29 cellular contexts compared by ENCODE assay signal in the genomic region with DNA sequence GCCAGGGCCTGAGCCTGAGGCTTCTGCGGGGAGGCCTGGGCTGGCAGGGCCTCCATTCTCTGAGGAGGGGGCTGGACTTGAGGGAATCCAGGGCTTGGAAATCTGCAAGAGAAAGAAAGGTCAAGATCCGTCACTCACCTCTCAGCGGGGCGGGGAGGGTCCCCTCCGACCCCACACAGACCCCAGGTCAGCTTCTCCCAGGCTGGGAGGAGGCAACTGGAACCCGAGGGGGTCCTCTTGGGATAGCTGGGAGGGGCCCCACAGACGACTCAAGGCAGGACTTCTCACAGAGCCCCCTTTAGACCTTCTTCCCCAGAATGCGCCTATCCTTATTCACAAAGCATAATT. TPM values are rescaled to one million over a fixed set of nuclear protein-coding genes. Genes with fewer than 3 reads are reported as not detected.
DNase-seq lines count a peak whose midpoint lies in the region; ATAC-seq, FAIRE-seq and TF ChIP-seq lines count a peak whose summit lies in the region.
"Had no signal": no experiment of that assay in that cellular context is flagged by ENCODE, and none has a peak within 500 bp of the region (broad histone marks: within the 10 kb centered on the region; RNA-seq: fewer than 3 reads in every experiment).

No MANE protein-coding gene starts in this region.

- H3K4me1 ChIP-seq in body of pancreas: peaks cover 92% of the 10 kb centered on the region
- peaks cover 85% of the 10 kb centered on the region for H3K4me1 ChIP-seq in lower lobe of right lung
- H3K4me1 ChIP-seq in upper lobe of right lung: peaks cover 73% of the 10 kb centered on the region
- peaks cover 44% of the 10 kb centered on the region for H3K4me1 ChIP-seq in Caco-2

- peaks cover 8 to 11% of the 10 kb centered on the region in 2 donors for H3K36me3 ChIP-seq in body of pancreas (replicated peaks in 1 of 2; ENCODE audit: insufficient read depth in 1 of 2, low read depth in 2 of 2)
- H3K36me3 ChIP-seq in lower lobe of right lung: peaks cover 81% of the 10 kb centered on the region
- H3K36me3 ChIP-seq in upper lobe of right lung: peaks cover 76% of the 10 kb centered on the region
- H3K36me3 ChIP-seq in Caco-2 (ENCODE audit: control insufficient read depth, insufficient read depth, low read length): peaks cover 17% of the 10 kb centered on the region

- peaks cover 45% of the 10 kb centered on the region for H3K4me1 Mint-ChIP-seq in HFFc6 (ENCODE audit: low read depth)
- peaks cover 21% of the 10 kb centered on the region for H3K4me1 Mint-ChIP-seq in Caco-2 (ENCODE audit: low read depth, unreplicated experiment)

- FAIRE-seq in HTR-8/SVneo (lab: Jason Lieb, UNC): no peak
- FAIRE-seq: bronchial epithelial cell had no signal

- H3K27ac ChIP-seq in body of pancreas: peak overlapping the region in 3 of 4 donors; percentile 84 to 97 (median 96)
- H3K27ac ChIP-seq in lower lobe of right lung: peak overlapping the region; percentile 41
- no peak overlapping the region for H3K27ac ChIP-seq in upper lobe of right lung
- H3K27ac ChIP-seq: colonic mucosa, KMS-11 had no signal

- H3K9me3 Mint-ChIP-seq in HFFc6 (no peaks in the 10 kb centered on the region), Caco-2 (ENCODE audit: unreplicated experiment) (no peaks in the 10 kb centered on the region)
- H3K9me3 Mint-ChIP-seq: activated CD4-positive, alpha-beta memory T cell treated with anti-CD3 and anti-CD28 coated beads, Interleukin-2, amount 10 ng/mL, durations not matched to agents 7 days and 5 days; activated naive CD8-positive, alpha-beta T cell treated with anti-CD3 and anti-CD28 coated beads for 36 hours; effector memory CD8-positive, alpha-beta T cell had no signal

- peak overlapping the region; percentile 33; the same call in 1 of the 2 replicates for H3K27ac Mint-ChIP-seq in HFFc6
- H3K27ac Mint-ChIP-seq in Caco-2 (ENCODE audit: unreplicated experiment): no peak overlapping the region
- H3K27ac Mint-ChIP-seq: activated CD4-positive, alpha-beta memory T cell treated with anti-CD3 and anti-CD28 coated beads, Interleukin-2, amount 10 ng/mL, durations not matched to agents 7 days and 5 days; activated naive CD8-positive, alpha-beta T cell treated with anti-CD3 and anti-CD28 coated beads for 36 hours had no signal

- no TSS peak for BruUV-seq in Caco-2 (replicated peaks; lab: Mats Ljungman, UMichigan)

- DNase-seq in HFFc6 (no peak), body of pancreas (peak in 1 of 4 donors; percentile 7), lower lobe of right lung (no peak), upper lobe of right lung (peak; percentile 40), Caco-2 (no peak), HTR-8/SVneo (ENCODE audit: insufficient read length, low spot score) (no peak)
- DNase-seq: activated CD4-positive, alpha-beta memory T cell treated with anti-CD3 and anti-CD28 coated beads, Interleukin-2, amount 10 ng/mL, durations not matched to agents 7 days and 5 days; activated naive CD8-positive, alpha-beta T cell treated with anti-CD3 and anti-CD28 coated beads for 36 hours; C1 segment of cervical spinal cord; colonic mucosa; DMS79; effector memory CD8-positive, alpha-beta T cell; foreskin melanocyte; GF-D8; hypothalamus; MM.1S; NCI-H1436; NCI-H2081 treated with DMSO at 0.1 percent for 48 hours; NCI-H774; nucleus accumbens; stimulated activated naive CD8-positive, alpha-beta T cell treated with anti-CD3 and anti-CD28 coated beads, Interleukin-15, Interleukin-2, amounts not matched to agents 100 U/mL and 50 U/mL, for 24 hours; T-helper 1 cell; thyroid gland had no signal

- no peak overlapping the region for H3K4me3 ChIP-seq in body of pancreas
- no peak overlapping the region for H3K4me3 ChIP-seq in lower lobe of right lung
- H3K4me3 ChIP-seq in upper lobe of right lung: no peak overlapping the region
- no peak overlapping the region for H3K4me3 ChIP-seq in Caco-2 (ENCODE audit: low read depth, low read length)
- H3K4me3 ChIP-seq: colonic mucosa, thyroid gland had no signal

- H3K27me3 ChIP-seq in body of pancreas: no peaks in the 10 kb centered on the region
- H3K27me3 ChIP-seq in lower lobe of right lung (ENCODE audit: low read depth): no peaks in the 10 kb centered on the region
- no peaks in the 10 kb centered on the region for H3K27me3 ChIP-seq in upper lobe of right lung
- no peaks in the 10 kb centered on the region for H3K27me3 ChIP-seq in Caco-2 (replicated peaks; ENCODE audit: control insufficient read depth, insufficient read depth, low read length)
- H3K27me3 ChIP-seq: colonic mucosa, thyroid gland had no signal

- ATAC-seq in body of pancreas: no peak
- no peak for ATAC-seq in lower lobe of right lung
- no peak for ATAC-seq in upper lobe of right lung
- no peak for ATAC-seq in HG03108 (IDR thresholded peaks at IDR 0.05; ENCODE audit: unreplicated experiment)
- ATAC-seq: effector memory CD8-positive, alpha-beta T cell; esophagus mucosa; stimulated activated naive CD8-positive, alpha-beta T cell treated with anti-CD3 and anti-CD28 coated beads, Interleukin-15, Interleukin-2, amounts not matched to agents 100 U/mL and 50 U/mL, for 24 hours had no signal

- H3K36me3 Mint-ChIP-seq in HFFc6 (ENCODE audit: low read depth) (peaks cover 20% of the 10 kb centered on the region), Caco-2 (ENCODE audit: insufficient read depth, unreplicated experiment) (peaks cover 44% of the 10 kb centered on the region)

- H3K4me3 Mint-ChIP-seq in HFFc6: no peak overlapping the region
- H3K4me3 Mint-ChIP-seq in Caco-2 (ENCODE audit: unreplicated experiment): no peak overlapping the region
- H3K4me3 Mint-ChIP-seq: activated CD4-positive, alpha-beta memory T cell treated with anti-CD3 and anti-CD28 coated beads, Interleukin-2, amount 10 ng/mL, durations not matched to agents 7 days and 5 days; activated naive CD8-positive, alpha-beta T cell treated with anti-CD3 and anti-CD28 coated beads for 36 hours; effector memory CD8-positive, alpha-beta T cell had no signal

- intact Hi-C loops in body of pancreas (cut with DNase I) (no loop called here), lower lobe of right lung (cut with DNase I) (no loop called here), upper lobe of right lung (cut with DNase I) (no loop called here), Caco-2 (cut with micrococcal nuclease; ENCODE audit: unreplicated experiment) (no loop called here)

- H3K27me3 Mint-ChIP-seq in HFFc6 (ENCODE audit: insufficient read depth) (peaks cover 4% of the 10 kb centered on the region; the same call in 1 of the 2 replicates), Caco-2 (ENCODE audit: insufficient read depth, unreplicated experiment) (no peaks in the 10 kb centered on the region)
- H3K27me3 Mint-ChIP-seq: activated CD4-positive, alpha-beta memory T cell treated with anti-CD3 and anti-CD28 coated beads, Interleukin-2, amount 10 ng/mL, durations not matched to agents 7 days and 5 days; activated naive CD8-positive, alpha-beta T cell treated with anti-CD3 and anti-CD28 coated beads for 36 hours; effector memory CD8-positive, alpha-beta T cell had no signal

- no peaks in the 10 kb centered on the region for H3K9me3 ChIP-seq in body of pancreas
- H3K9me3 ChIP-seq in lower lobe of right lung: no peaks in the 10 kb centered on the region
- no peaks in the 10 kb centered on the region for H3K9me3 ChIP-seq in upper lobe of right lung
- H3K9me3 ChIP-seq in Caco-2: no peaks in the 10 kb centered on the region
- H3K9me3 ChIP-seq: colonic mucosa, thyroid gland had no signal

- POLR2A ChIA-PET in Caco-2 (lab: Charles Lee): no interaction called here

- TF ChIP-seq CTCF in HFFc6 (IDR thresholded peaks at IDR 0.05): no peak
- TF ChIP-seq CTCF in body of pancreas (IDR thresholded peaks at IDR 0.05): no peak
- no peak for TF ChIP-seq CTCF in lower lobe of right lung (IDR thresholded peaks at IDR 0.05)
- TF ChIP-seq CTCF in upper lobe of right lung (IDR thresholded peaks at IDR 0.05): no peak
- TF ChIP-seq CTCF in Caco-2 (IDR thresholded peaks at IDR 0.05; ENCODE audit: insufficient read depth in 1 of 2, low read depth in 1 of 2, low read length in 1 of 2, severe bottlenecking in 1 of 2, unreplicated experiment in 1 of 2): no peak

- CTCF ChIA-PET in Caco-2 (lab: Charles Lee): no interaction called here

- 73% methylated on average over 8 of the region's 8 CpGs for WGBS in body of pancreas, 2 donors

- no peak for TF ChIP-seq POLR2A in body of pancreas (IDR thresholded peaks at IDR 0.05)

RNA-seq across cellular contexts. Expression of a gene that starts 11.0 kb away (rescaled TPM):
- 100 to 1,000 TPM; 118 to 134 (median 123) TPM for total RNA-seq in HFFc6 (2021; fragmentation: NEBNext Ultra II Directional; extraction: Animal tissue kit (Norgen Biotek cat#: 25700))
- total RNA-seq in body of pancreas (100 to 1,000 TPM in 1 of 2 donors, 10 to 100 TPM in 1; 83.5 to 115 TPM), lower lobe of right lung (147 TPM), upper lobe of right lung (189 TPM), Caco-2 (2022) (107 and 120 TPM in 2 replicates)

RNA-seq across cellular contexts. Expression of a gene that starts 21.9 kb away (rescaled TPM):
- 100 to 1,000 TPM in 5 of 6 experiments, 10 to 100 TPM in 1; 84.0 to 141 (median 133) TPM for total RNA-seq in HFFc6 (2021; fragmentation: NEBNext Ultra II Directional; extraction: Animal tissue kit (Norgen Biotek cat#: 25700))
- total RNA-seq in body of pancreas (10 to 100 TPM; 44.2 to 51.9 TPM), lower lobe of right lung (62.2 TPM), upper lobe of right lung (64.7 TPM), Caco-2 (2022) (206 and 212 TPM in 2 replicates)

RNA-seq across cellular contexts. Expression of a gene that starts 24.4 kb away (rescaled TPM):
- total RNA-seq in HFFc6 (2021; fragmentation: NEBNext Ultra II Directional; extraction: Animal tissue kit (Norgen Biotek cat#: 25700)): not detected
- total RNA-seq in body of pancreas (not detected), lower lobe of right lung (not detected), upper lobe of right lung (not detected), Caco-2 (2022) (not detected in 2 replicates)
- total RNA-seq: activated CD4-positive, alpha-beta memory T cell treated with anti-CD3 and anti-CD28 coated beads, Interleukin-2, amount 10 ng/mL, durations not matched to agents 7 days and 5 days; activated naive CD8-positive, alpha-beta T cell treated with anti-CD3 and anti-CD28 coated beads for 36 hours; bronchial epithelial cell; colonic mucosa; esophagus mucosa; mesenteric fat pad; RPMI7951; thyroid gland had no signal
